ENCODE assay signal across 30 cellular contexts in the genomic region with DNA sequence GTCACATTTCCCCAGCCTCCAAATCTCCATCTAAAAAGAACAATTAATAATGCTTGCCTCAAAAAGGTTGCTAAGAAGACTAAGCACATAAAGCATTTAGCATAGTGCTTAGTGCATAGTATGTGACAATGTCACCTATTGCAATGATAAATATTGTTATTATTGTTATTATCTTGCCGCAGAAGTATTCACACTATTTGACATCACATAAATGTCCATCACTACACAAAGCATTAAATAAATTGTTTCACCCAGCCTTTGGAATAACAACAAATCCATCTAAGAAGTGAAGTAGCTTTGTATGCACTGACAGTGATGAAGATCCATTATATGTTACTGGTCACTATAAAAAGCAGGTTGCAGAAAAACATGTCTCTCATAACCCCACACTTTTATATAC.
"Had no signal": no experiment of that assay in that cellular context is flagged by ENCODE, and none has a peak within 500 bp of the region (broad histone marks: within the 10 kb centered on the region; RNA-seq: fewer than 3 reads in every experiment).

No MANE protein-coding gene starts in this region.

- H3K27me3 ChIP-seq: adrenal gland, ascending aorta, body of pancreas, brain microvascular endothelial cell, breast epithelium, cardiac muscle cell had no signal

- DNase-seq: activated effector memory CD4-positive, alpha-beta T cell treated with anti-CD3 and anti-CD28 coated beads, Interleukin-2, amount 50 U/mL, for 16 hours; activated effector memory CD4-positive, alpha-beta T cell treated with Interleukin-2 at 50 U/mL for 16 hours; activated gamma-delta T cell; activated gamma-delta T cell treated with Interleukin-2 at 50 U/mL for 16 hours; activated naive CD4-positive, alpha-beta T cell; activated naive CD4-positive, alpha-beta T cell treated with anti-CD3 and anti-CD28 coated beads for 36 hours; activated naive CD4-positive, alpha-beta T cell treated with anti-CD3 and anti-CD28 coated beads, Interleukin-2, amount 10 ng/mL, durations not matched to agents 7 days and 5 days; activated naive CD4-positive, alpha-beta T cell treated with anti-CD3 and anti-CD28 coated beads, Interleukin-2, amount 50 U/mL, for 16 hours; activated naive CD4-positive, alpha-beta T cell treated with Interleukin-2 at 50 U/mL for 16 hours; activated naive CD8-positive, alpha-beta T cell treated with anti-CD3 and anti-CD28 coated beads for 36 hours; activated naive CD8-positive, alpha-beta T cell treated with anti-CD3 and anti-CD28 coated beads, Interleukin-2, amount 10 ng/mL, durations not matched to agents 7 days and 5 days; activated naive CD8-positive, alpha-beta T cell treated with anti-CD3 and anti-CD28 coated beads, Interleukin-2, amount 50 U/mL, for 24 hours; activated T-cell treated with anti-CD3 and anti-CD28 coated beads, Interleukin-2, amount 50 U/mL, for 1 hour; activated T-cell treated with anti-CD3 and anti-CD28 coated beads, Interleukin-2, amount 50 U/mL, for 24 hours; activated T-cell treated with anti-CD3 and anti-CD28 coated beads, Interleukin-2, amount 50 U/mL, for 4 hours; activated T-cell treated with anti-CD3 and anti-CD28 coated beads, Interleukin-2, amount 50 U/mL, for 48 hours; activated T-cell treated with anti-CD3 and anti-CD28 coated beads, Interleukin-2, amount 50 U/mL, for 72 hours; adrenal gland; amniotic stem cell; amygdala; anterior cingulate cortex; aorta; body of pancreas; brain microvascular endothelial cell; caudate nucleus; central memory CD4-positive, alpha-beta T cell; cerebellar nuclear complex had no signal

- H3K9me3 ChIP-seq: adrenal gland, ascending aorta, body of pancreas, breast epithelium had no signal

- H3K36me3 ChIP-seq: adrenal gland, ascending aorta, brain microvascular endothelial cell, breast epithelium, cardiac muscle cell had no signal

- H3K27ac ChIP-seq: adrenal gland, ascending aorta, body of pancreas, brain microvascular endothelial cell, breast epithelium, cardiac muscle cell had no signal

- H3K4me3 ChIP-seq: adrenal gland, ascending aorta, body of pancreas, breast epithelium, cardiac muscle cell had no signal
